ENCODE assay signal across 27 cellular contexts in genomic region chr13:101308247-101309013, GRCh38.
DNase-seq lines count a peak whose midpoint lies in the region; ATAC-seq and TF ChIP-seq lines count a peak whose summit lies in the region.
"Had no signal": no experiment of that assay in that cellular context is flagged by ENCODE, and none has a peak within 500 bp of the region (broad histone marks: within the 10 kb centered on the region; RNA-seq: fewer than 3 reads in every experiment).

No MANE protein-coding gene starts in this region.

- H3K9me3 ChIP-seq in breast epithelium (no peaks in the 10 kb centered on the region), aorta (ENCODE audit: control insufficient read depth, low read length) (no peaks in the 10 kb centered on the region), uterus (no peaks in the 10 kb centered on the region)
- H3K9me3 ChIP-seq: BE2C, gastroesophageal sphincter, right lobe of liver had no signal

- H3K4me3 Mint-ChIP-seq in MCF 10A (ENCODE audit: unreplicated experiment), result no peak overlapping the region
- H3K4me3 Mint-ChIP-seq: stimulated activated naive CD8-positive, alpha-beta T cell treated with anti-CD3 and anti-CD28 coated beads, Interleukin-15, amount 100 ng/mL, for 72 hours; type B pancreatic cell; WTC11 had no signal

- POLR2A ChIA-PET in MCF 10A (lab: Yijun Ruan, JAX), result no interaction called here

- CTCF ChIA-PET in MCF 10A (lab: Yijun Ruan, JAX), result interaction anchor here (0.9 kb wide), 1 partner anchor 9 kb away, joined by 4 read pairs; no protein-coding TSS in a partner anchor

- ATAC-seq in aorta (ENCODE audit: low FRiP score), result peak; percentile 51
- ATAC-seq in HG02870 (IDR thresholded peaks at IDR 0.05; ENCODE audit: unreplicated experiment), result no peak
- no peak for ATAC-seq in foreskin keratinocyte
- ATAC-seq: gastroesophageal sphincter; right lobe of liver; Right ventricle myocardium inferior; stimulated activated naive CD8-positive, alpha-beta T cell treated with anti-CD3 and anti-CD28 coated beads, Interleukin-15, amount 100 ng/mL, for 72 hours; WTC11 had no signal

- H3K27ac ChIP-seq in breast epithelium (peak overlapping the region in 1 of 2 donors; percentile 1), aorta (ENCODE audit: low read depth in 1 of 2, low read length in 2 of 2) (peak overlapping the region; percentile 72 to 98), foreskin keratinocyte (no peak overlapping the region), uterus (no peak overlapping the region)
- H3K27ac ChIP-seq: 22Rv1, gastroesophageal sphincter, right lobe of liver had no signal

- DNase-seq in MCF 10A (ENCODE audit: unreplicated experiment) (peak; percentile 30), breast epithelium (ENCODE audit: low spot score in 2 of 2) (no peak), astrocyte of the hippocampus (ENCODE audit: low read depth, low spot score) (peak; percentile 31), myocyte (ENCODE audit: low read depth) (peak; percentile 31), aorta (no peak), foreskin keratinocyte (no peak), uterus (no peak)
- DNase-seq: activated CD4-positive, alpha-beta T cell treated with anti-CD3 and anti-CD28 coated beads, Interleukin-2, amount 50 U/mL, for 1 hour; activated naive CD4-positive, alpha-beta T cell treated with anti-CD3 and anti-CD28 coated beads, Interleukin-2, amount 50 U/mL, for 16 hours; BE2C; COR-L47; DMS79; effector CD8-positive, alpha-beta T cell; hypothalamus; NCI-H2029 treated with DMSO at 0.1 percent for 48 hours; NCI-H446; NCI-H82; right lobe of liver; stimulated activated naive CD8-positive, alpha-beta T cell treated with anti-CD3 and anti-CD28 coated beads, Interleukin-15, amount 100 ng/mL, for 72 hours; SW 1271; T1000 had no signal

- no peaks in the 10 kb centered on the region for H3K36me3 Mint-ChIP-seq in MCF 10A (ENCODE audit: insufficient read depth, unreplicated experiment)
- H3K36me3 Mint-ChIP-seq: type B pancreatic cell, WTC11 had no signal

- peak overlapping the region; percentile 88 for H3K27ac Mint-ChIP-seq in MCF 10A (ENCODE audit: low read depth, unreplicated experiment)
- H3K27ac Mint-ChIP-seq: stimulated activated naive CD8-positive, alpha-beta T cell treated with anti-CD3 and anti-CD28 coated beads, Interleukin-15, amount 100 ng/mL, for 72 hours; type B pancreatic cell; WTC11 had no signal

- TF ChIP-seq CTCF in MCF 10A (IDR thresholded peaks at IDR 0.05; ENCODE audit: unreplicated experiment), result no peak
- no peak for TF ChIP-seq CTCF in breast epithelium (IDR thresholded peaks at IDR 0.05)
- no peak for TF ChIP-seq CTCF in foreskin keratinocyte (conservative IDR thresholded peaks at IDR 0.05)
- TF ChIP-seq CTCF in uterus (IDR thresholded peaks at IDR 0.05), result no peak

- H3K4me1 Mint-ChIP-seq in MCF 10A (ENCODE audit: insufficient read depth, unreplicated experiment), result peaks cover 24% of the 10 kb centered on the region
- H3K4me1 Mint-ChIP-seq: stimulated activated naive CD8-positive, alpha-beta T cell treated with anti-CD3 and anti-CD28 coated beads, Interleukin-15, amount 100 ng/mL, for 72 hours; WTC11 had no signal

- intact Hi-C loops in MCF 10A (cut with micrococcal nuclease), result loop anchor here (10.0 kb wide), 1 partner anchor 166 kb away; no protein-coding TSS in a partner anchor
- intact Hi-C loops in breast epithelium (cut with DNase I; ENCODE audit: low total_unique reads), result no loop called here
- intact Hi-C loops in aorta (cut with DNase I), result loop anchor here (5.0 to 10.0 kb wide), 3 partner anchors 144 to 164 kb away; partner anchors contain the start of gene ITGBL1 (in 1 of the 2)
- intact Hi-C loops in uterus (cut with DNase I; ENCODE audit: low total_unique reads), result no loop called here

- H3K27me3 ChIP-seq in breast epithelium (no peaks in the 10 kb centered on the region), aorta (ENCODE audit: control insufficient read depth in 1 of 2, insufficient read depth in 2 of 2, low read length in 1 of 2) (no peaks in the 10 kb centered on the region), foreskin keratinocyte (no peaks in the 10 kb centered on the region), uterus (no peaks in the 10 kb centered on the region)
- H3K27me3 ChIP-seq: BE2C, gastroesophageal sphincter, right lobe of liver had no signal

- 10 to 11% methylated on average over 4 of the region's 4 CpGs for WGBS in aorta, 2 donors

- H3K4me3 ChIP-seq in breast epithelium (no peak overlapping the region), aorta (ENCODE audit: low read length in 2 of 2) (no peak overlapping the region), uterus (no peak overlapping the region)
- H3K4me3 ChIP-seq: gastroesophageal sphincter, right lobe of liver had no signal

- H3K36me3 ChIP-seq in breast epithelium (no peaks in the 10 kb centered on the region), aorta (ENCODE audit: control insufficient read depth in 1 of 2, insufficient read depth in 2 of 2, low read length in 1 of 2) (no peaks in the 10 kb centered on the region), uterus (no peaks in the 10 kb centered on the region)
- H3K36me3 ChIP-seq: BE2C, gastroesophageal sphincter, right lobe of liver had no signal

- no peaks in the 10 kb centered on the region for H3K27me3 Mint-ChIP-seq in MCF 10A (ENCODE audit: insufficient read depth, unreplicated experiment)
- H3K27me3 Mint-ChIP-seq: type B pancreatic cell had no signal

- H3K4me1 ChIP-seq in breast epithelium (no peaks in the 10 kb centered on the region), aorta (ENCODE audit: control insufficient read depth in 1 of 2, insufficient read depth in 2 of 2, low read length in 2 of 2) (peaks cover 0 to 2% of the 10 kb centered on the region in 2 donors), foreskin keratinocyte (no peaks in the 10 kb centered on the region), uterus (no peaks in the 10 kb centered on the region)
- H3K4me1 ChIP-seq: BE2C, gastroesophageal sphincter, right lobe of liver had no signal

- no TSS peak for BruUV-seq in MCF 10A (replicated peaks; lab: Mats Ljungman, UMichigan)

- TF ChIP-seq POLR2A in breast epithelium (IDR thresholded peaks at IDR 0.05) (no peak), uterus (IDR thresholded peaks at IDR 0.05) (no peak)

- no peaks in the 10 kb centered on the region for H3K9me3 Mint-ChIP-seq in MCF 10A (ENCODE audit: unreplicated experiment)
- H3K9me3 Mint-ChIP-seq: stimulated activated naive CD8-positive, alpha-beta T cell treated with anti-CD3 and anti-CD28 coated beads, Interleukin-15, amount 100 ng/mL, for 72 hours; type B pancreatic cell had no signal

Comparison
In these comparisons a context has a peak if more than half of its experiments do, and no peak if none do; other contexts are left out.
1. DNase-seq: peak in MCF 10A (single experiment), astrocyte of the hippocampus (single experiment) and myocyte (single experiment); none in breast epithelium (0 of 2), aorta (0 of 2), foreskin keratinocyte (0 of 2) and uterus (0 of 2).
2. intact Hi-C loops: an anchor here in MCF 10A (10.0 kb wide) and aorta (5.0 to 10.0 kb wide); none called in breast epithelium and uterus.
3. H3K27ac ChIP-seq: peak in aorta (2 of 2); none in foreskin keratinocyte (single experiment) and uterus (0 of 2).